8 cellular contexts compared by ENCODE assay signal in the genomic region with DNA sequence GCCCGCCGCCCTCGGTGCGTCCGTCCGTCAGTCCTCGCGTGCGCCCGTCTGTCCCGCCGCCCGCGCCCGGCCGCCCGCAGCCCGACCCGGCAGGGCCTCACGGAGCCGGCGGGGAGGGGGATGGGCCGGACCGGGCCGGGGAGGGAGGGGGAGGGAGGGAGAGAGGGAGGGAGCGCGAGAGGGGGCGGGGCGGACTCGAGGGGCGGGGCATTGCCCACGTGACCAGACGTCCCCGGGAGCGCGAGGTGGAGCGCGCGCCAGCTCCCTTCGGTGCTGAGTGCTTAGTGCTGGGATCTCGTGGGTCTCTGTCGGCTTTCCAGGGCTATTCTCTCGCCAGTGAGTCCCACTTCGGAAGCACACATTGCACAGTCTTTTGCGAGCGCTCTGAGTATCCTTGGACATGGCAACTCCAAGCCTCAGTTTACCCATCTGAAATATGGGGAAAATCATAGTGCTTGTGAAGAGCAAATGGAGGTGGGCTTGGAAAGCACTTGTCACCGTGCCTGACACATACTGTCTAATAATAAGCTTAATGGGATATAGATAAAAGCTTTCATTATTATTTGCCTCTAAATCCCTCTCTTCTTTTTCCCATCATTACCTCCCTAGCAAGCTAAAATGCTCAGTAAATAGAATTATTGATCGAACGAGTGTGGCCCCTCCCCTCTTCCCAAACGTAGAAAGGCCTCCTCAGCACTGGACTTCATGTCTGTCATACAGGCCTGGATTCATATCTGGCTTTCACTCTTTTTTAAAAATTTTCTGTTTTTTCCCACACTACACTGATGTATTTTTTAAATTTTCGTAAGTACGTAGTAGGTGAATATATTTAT. TPM values are rescaled to one million over a fixed set of nuclear protein-coding genes. Genes with fewer than 3 reads are reported as not detected.
DNase-seq lines count a peak whose midpoint lies in the region; ATAC-seq lines count a peak whose summit lies in the region.

A gene (minus strand): TSS at position 122 of the 833 bp plus-strand sequence. CDS start 43,296 bp downstream, outside the sequence.

- peak within 1 kb of the TSS; percentile 43 for H3K27ac ChIP-seq in ACC112 (ENCODE audit: low read depth, low read length)

- H3K4me1 ChIP-seq in ACC112 (ENCODE audit: control insufficient read depth, insufficient read depth, low read length, unreplicated experiment) = peaks cover 5% of the 10 kb centered on the region

- peaks cover 44% of the 10 kb centered on the region for H3K79me2 ChIP-seq in ACC112 (ENCODE audit: control insufficient read depth, insufficient read depth, low read length, unreplicated experiment)

- peak within 1 kb of the TSS; percentile 100 for H2AFZ ChIP-seq in ACC112 (ENCODE audit: low read length, unreplicated experiment)

- peak within 1 kb of the TSS; percentile 87 for H3K4me3 ChIP-seq in ACC112 (ENCODE audit: low read depth, low read length)

- H3K27me3 ChIP-seq in ACC112 (ENCODE audit: insufficient read depth, low read length) = no peaks in the 10 kb centered on the region

- DNase-seq in NCI-H446 (lab: John Stamatoyannopoulos, UW) (peak; percentile 56 to 88), cerebellum (ENCODE audit: low spot score) (peak; percentile 95), kidney glomerular epithelial cell (lab: John Stamatoyannopoulos, UW) (peak; percentile 58)
- peak; percentile 84 to 86 for DNase-seq in activated CD4-positive, alpha-beta T cell treated with anti-CD3 and anti-CD28 coated beads for 24 hours (ENCODE audit: low read depth in 2 of 2)
- DNase-seq in stimulated activated CD4-positive, alpha-beta T cell treated with anti-CD3 and anti-CD28 coated beads, Interleukin-15, amount 100 ng/mL, for 48 hours (ENCODE audit: low read depth in 2 of 2) = peak; percentile 74 to 85

- no peaks in the 10 kb centered on the region for H3K36me3 ChIP-seq in ACC112 (ENCODE audit: insufficient read depth, low read length)

- ATAC-seq in GM18907 (IDR thresholded peaks at IDR 0.05; ENCODE audit: unreplicated experiment) = peak; percentile 51
- peak; percentile 58 for ATAC-seq in HG03196 (IDR thresholded peaks at IDR 0.05; ENCODE audit: unreplicated experiment)

RNA-seq across cellular contexts. Expression of the gene that starts here (rescaled TPM):
- 24.4 TPM for total RNA-seq in cerebellum

Comparison
In these comparisons a context has a peak if more than half of its experiments do, and no peak if none do; other contexts are left out.
1. Peak in every context shown above with its lines: DNase-seq, ATAC-seq, H3K4me3 ChIP-seq and H3K27ac ChIP-seq.